ENCODE assay signal across 8 cellular contexts in the genomic region with DNA sequence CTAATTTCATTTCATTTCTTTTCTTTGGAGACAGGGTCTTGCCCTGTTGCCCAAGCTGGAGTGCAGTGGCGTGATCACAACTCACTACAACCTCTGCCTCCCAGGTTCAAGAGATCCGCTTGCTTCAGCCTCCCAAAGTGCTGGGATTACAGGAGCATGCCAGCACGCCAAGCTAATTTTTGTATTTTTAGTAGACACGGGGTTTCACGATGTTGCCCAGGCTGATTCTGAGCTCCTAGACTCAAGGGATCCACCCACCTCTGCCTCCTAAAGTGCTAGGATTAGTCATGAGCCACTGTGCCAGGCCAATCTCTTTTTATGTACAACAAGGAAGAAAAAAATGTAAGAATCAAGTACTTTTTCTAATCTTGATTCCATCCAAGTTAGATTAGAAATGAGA. TPM values are rescaled to one million over a fixed set of nuclear protein-coding genes. Genes with fewer than 3 reads are reported as not detected.
DNase-seq lines count a peak whose midpoint lies in the region; ATAC-seq, FAIRE-seq and TF ChIP-seq lines count a peak whose summit lies in the region.

No MANE protein-coding gene starts in this region.

- no peak for FAIRE-seq in bronchial epithelial cell (lab: Jason Lieb, UNC)

- 78% methylated on average over 5 of the region's 5 CpGs for WGBS in mesenchymal stem cell

- DNase-seq in CD4-positive, alpha-beta memory T cell = peak in 1 of 5 donors; percentile 69
- DNase-seq in Peyer's patch (peak in 1 of 3 donors; percentile 70), bronchial epithelial cell (ENCODE audit: low read depth) (peak; percentile 79), mesenchymal stem cell (peak; percentile 77), type B pancreatic cell (ENCODE audit: extremely low spot score, unreplicated experiment) (no peak), MV-4-11 (lab: John Stamatoyannopoulos, UW) (no peak), COR-L47 (lab: John Stamatoyannopoulos, UW) (no peak)

- H2BK15ac ChIP-seq in mesenchymal stem cell (ENCODE audit: low read depth, poor library complexity, severe bottlenecking) = no peak overlapping the region

- no peak overlapping the region for H2BK5ac ChIP-seq in mesenchymal stem cell (ENCODE audit: low read depth, low read length, poor library complexity, severe bottlenecking)

- no peak overlapping the region for H2BK120ac ChIP-seq in mesenchymal stem cell (ENCODE audit: low read depth, low read length)

- H3K4me1 Mint-ChIP-seq in CD4-positive, alpha-beta memory T cell = peaks cover 62 to 95% (median 78%) of the 10 kb centered on the region in 4 donors
- H3K4me1 Mint-ChIP-seq in type B pancreatic cell (ENCODE audit: unreplicated experiment) = peaks cover 67% of the 10 kb centered on the region

- CTCF ChIA-PET in CD4-positive, alpha-beta memory T cell (lab: Charles Lee; ENCODE audit: partially characterized antibody) = interaction anchor here (1.0 to 2.2 kb wide), 3 partner anchors 10 to 20 kb away, joined by 3 to 8 read pairs (median 5); no protein-coding TSS in a partner anchor

- no peak overlapping the region for H3K4me3 ChIP-seq in CD4-positive, alpha-beta memory T cell (ENCODE audit: low read length in 2 of 2)
- H3K4me3 ChIP-seq in Peyer's patch (peak overlapping the region in 1 of 4 donors; percentile 10), bronchial epithelial cell (ENCODE audit: low read depth, low read length) (no peak overlapping the region), mesenchymal stem cell (ENCODE audit: insufficient read depth in 1 of 2, low read depth in 1 of 2, low read length in 2 of 2) (peak overlapping the region in 1 of 2 experiments; percentile 57)

- H3K4me1 ChIP-seq in CD4-positive, alpha-beta memory T cell (ENCODE audit: insufficient read depth, low read length) = peaks cover 98% of the 10 kb centered on the region
- H3K4me1 ChIP-seq in Peyer's patch = peaks cover 0 to 99% (median 15%) of the 10 kb centered on the region in 4 donors
- H3K4me1 ChIP-seq in mesenchymal stem cell (ENCODE audit: control insufficient read depth, insufficient read depth, low read depth, low read length) = peaks cover 10% of the 10 kb centered on the region

- H3K18ac ChIP-seq in mesenchymal stem cell (ENCODE audit: low read depth in 1 of 2, low read length in 2 of 2) = no peak overlapping the region

- no peaks in the 10 kb centered on the region for H3K9me3 ChIP-seq in CD4-positive, alpha-beta memory T cell (ENCODE audit: control insufficient read depth in 1 of 2, low read length in 2 of 2)
- H3K9me3 ChIP-seq in Peyer's patch (no peaks in the 10 kb centered on the region), mesenchymal stem cell (ENCODE audit: control insufficient read depth, low read length) (no peaks in the 10 kb centered on the region)

- H3K4me2 ChIP-seq in mesenchymal stem cell (ENCODE audit: low read length, poor library complexity, severe bottlenecking) = no peak overlapping the region

- no peak for TF ChIP-seq POLR2A in Peyer's patch (IDR thresholded peaks at IDR 0.05)

- H4K8ac ChIP-seq in mesenchymal stem cell (ENCODE audit: low read length) = no peak overlapping the region

- intact Hi-C loops in CD4-positive, alpha-beta memory T cell (cut with micrococcal nuclease) = no loop called here

- H3K9me3 Mint-ChIP-seq in CD4-positive, alpha-beta memory T cell = no peaks in the 10 kb centered on the region
- no peaks in the 10 kb centered on the region for H3K9me3 Mint-ChIP-seq in type B pancreatic cell

- H2AK5ac ChIP-seq in mesenchymal stem cell (ENCODE audit: low read length, severe bottlenecking) = no peak overlapping the region

- peak overlapping the region; percentile 80 for H3K9ac ChIP-seq in mesenchymal stem cell (ENCODE audit: low read length)

- no peaks in the 10 kb centered on the region for H3K36me3 ChIP-seq in CD4-positive, alpha-beta memory T cell (ENCODE audit: insufficient read depth, low read length)
- H3K36me3 ChIP-seq in Peyer's patch (peaks cover 0 to 7% (median 0%) of the 10 kb centered on the region in 3 donors), bronchial epithelial cell (ENCODE audit: control insufficient read depth, insufficient read depth, low read length) (peaks cover 4% of the 10 kb centered on the region), mesenchymal stem cell (ENCODE audit: control insufficient read depth in 1 of 2, insufficient read depth in 2 of 2, low read depth in 1 of 2, low read length in 2 of 2) (peaks cover 11 to 64% of the 10 kb centered on the region in 2 experiments)

- no peak overlapping the region for H3K4ac ChIP-seq in mesenchymal stem cell (ENCODE audit: low read depth in 1 of 2, low read length in 2 of 2)

- H3K4me3 Mint-ChIP-seq in CD4-positive, alpha-beta memory T cell = peak overlapping the region; percentile 53 to 84 (median 64)
- H3K4me3 Mint-ChIP-seq in type B pancreatic cell = peak overlapping the region; percentile 53

- ATAC-seq in HG03045 (IDR thresholded peaks at IDR 0.05; ENCODE audit: unreplicated experiment) = no peak

- TF ChIP-seq CTCF in Peyer's patch (IDR thresholded peaks at IDR 0.05) (no peak), bronchial epithelial cell (IDR thresholded peaks at IDR 0.05; ENCODE audit: insufficient read depth, low read length, severe bottlenecking) (no peak), type B pancreatic cell (conservative IDR thresholded peaks at IDR 0.05) (no peak)

- peak overlapping the region; percentile 33 for H3K27ac ChIP-seq in CD4-positive, alpha-beta memory T cell (ENCODE audit: low read depth, low read length)
- H3K27ac ChIP-seq in Peyer's patch = peak overlapping the region; percentile 26 to 66 (median 52)
- peak overlapping the region; percentile 1 for H3K27ac ChIP-seq in mesenchymal stem cell (ENCODE audit: low read length, poor library complexity, severe bottlenecking)

- H3K36me3 Mint-ChIP-seq in CD4-positive, alpha-beta memory T cell = peaks cover 19 to 49% of the 10 kb centered on the region in 2 donors
- H3K36me3 Mint-ChIP-seq in type B pancreatic cell = peaks cover 37% of the 10 kb centered on the region

- no peak overlapping the region for H4K91ac ChIP-seq in mesenchymal stem cell (ENCODE audit: low read length)

- peak overlapping the region; percentile 80 to 93 (median 90) for H3K27ac Mint-ChIP-seq in CD4-positive, alpha-beta memory T cell
- peak overlapping the region; percentile 46 for H3K27ac Mint-ChIP-seq in type B pancreatic cell

- no peak overlapping the region for H2BK12ac ChIP-seq in mesenchymal stem cell (ENCODE audit: low read length in 2 of 2)

- POLR2A ChIA-PET in CD4-positive, alpha-beta memory T cell (lab: Charles Lee; ENCODE audit: partially characterized antibody) = interaction anchor here (1.2 to 18.8 kb wide), 4 partner anchors 8 to 51 kb away, joined by 3 to 760 read pairs (median 33); partner anchors contain the start of gene KMT2E

- no peak overlapping the region for H2AFZ ChIP-seq in mesenchymal stem cell (ENCODE audit: low read depth, low read length)

- H3K79me1 ChIP-seq in mesenchymal stem cell (replicated peaks; ENCODE audit: low read length, poor library complexity, severe bottlenecking) = no peaks in the 10 kb centered on the region

- no peak overlapping the region for H3K23ac ChIP-seq in mesenchymal stem cell (ENCODE audit: low read length in 2 of 2)

- no peak overlapping the region for H3K14ac ChIP-seq in mesenchymal stem cell (ENCODE audit: low read length in 2 of 2)

- no peaks in the 10 kb centered on the region for H3K27me3 Mint-ChIP-seq in CD4-positive, alpha-beta memory T cell
- H3K27me3 Mint-ChIP-seq in type B pancreatic cell = no peaks in the 10 kb centered on the region

- H3K27me3 ChIP-seq in CD4-positive, alpha-beta memory T cell (ENCODE audit: insufficient read depth, low read length) = no peaks in the 10 kb centered on the region
- H3K27me3 ChIP-seq in Peyer's patch = no peaks in the 10 kb centered on the region
- H3K27me3 ChIP-seq in bronchial epithelial cell (ENCODE audit: control insufficient read depth, insufficient read depth, low read length) = no peaks in the 10 kb centered on the region
- H3K27me3 ChIP-seq in mesenchymal stem cell (ENCODE audit: control insufficient read depth in 1 of 2, insufficient read depth in 1 of 2, low read length in 2 of 2) = no peaks in the 10 kb centered on the region

RNA-seq across cellular contexts. Expression of gene KMT2E, which starts 10.7 kb away (rescaled TPM):
- total RNA-seq in CD4-positive, alpha-beta memory T cell = 100 to 1,000 TPM; 213 to 224 TPM
- 100 to 1,000 TPM; 109 to 244 TPM for polyA plus RNA-seq in CD4-positive, alpha-beta memory T cell
- total RNA-seq in Peyer's patch (100 to 1,000 TPM in 3 of 4 donors, 10 to 100 TPM in 1; 88.6 to 170 (median 130) TPM), bronchial epithelial cell (73.9 and 79.8 TPM in 2 replicates), type B pancreatic cell (ENCODE audit: low replicate concordance) (63.0 and 75.6 TPM in 2 replicates)
- polyA plus RNA-seq in mesenchymal stem cell (2013, experiment 1 of 2) = 37.5 TPM
- 35.8 TPM for polyA plus RNA-seq in mesenchymal stem cell (2013, experiment 2 of 2)

Comparison
In these comparisons a context has a peak if more than half of its experiments do, and no peak if none do; other contexts are left out.
1. DNase-seq: peak in bronchial epithelial cell (single experiment) and mesenchymal stem cell (single experiment); none in type B pancreatic cell (single experiment), MV-4-11 (single experiment) and COR-L47 (single experiment).
2. H3K27ac ChIP-seq: peak in every context shown above with its lines; median percentile 52 in Peyer's patch; 33 in CD4-positive, alpha-beta memory T cell; 1 in mesenchymal stem cell.